Comparison of ENCODE assay signal across 8 cellular contexts in genomic region chr7:30799206-30799975, GRCh38. TPM values are rescaled to one million over a fixed set of nuclear protein-coding genes. Genes with fewer than 3 reads are reported as not detected.
DNase-seq lines count a peak whose midpoint lies in the region; ATAC-seq and TF ChIP-seq lines count a peak whose summit lies in the region.

No MANE protein-coding gene starts in this region.

- H3K4me1 Mint-ChIP-seq in activated CD4-positive, alpha-beta T cell treated with anti-CD3 and anti-CD28 coated beads, Interleukin-2, amount 10 ng/mL, durations not matched to agents 7 days and 5 days: peaks cover 30% of the 10 kb centered on the region
- peaks cover 9% of the 10 kb centered on the region for H3K4me1 Mint-ChIP-seq in GM23338

- H3K27me3 ChIP-seq in foreskin keratinocyte: no peaks in the 10 kb centered on the region
- H3K27me3 ChIP-seq in GM23338 (ENCODE audit: insufficient read depth): no peaks in the 10 kb centered on the region

- no peaks in the 10 kb centered on the region for H3K27me3 Mint-ChIP-seq in activated CD4-positive, alpha-beta T cell treated with anti-CD3 and anti-CD28 coated beads, Interleukin-2, amount 10 ng/mL, durations not matched to agents 7 days and 5 days
- peaks cover 5% of the 10 kb centered on the region for H3K27me3 Mint-ChIP-seq in GM23338 (ENCODE audit: insufficient read depth, low read depth, poor library complexity)

- H2AFZ ChIP-seq in GM23338: no peak overlapping the region

- no peaks in the 10 kb centered on the region for H3K9me2 ChIP-seq in GM23338 (ENCODE audit: insufficient read depth)

- H3K4me3 Mint-ChIP-seq in activated CD4-positive, alpha-beta T cell treated with anti-CD3 and anti-CD28 coated beads, Interleukin-2, amount 10 ng/mL, durations not matched to agents 7 days and 5 days: no peak overlapping the region
- no peak overlapping the region for H3K4me3 Mint-ChIP-seq in GM23338

- peak; percentile 19 for DNase-seq in NCI-H1694 treated with DMSO at 0.1 percent for 48 hours (lab: John Stamatoyannopoulos, UW)
- peak; percentile 97 to 99 for DNase-seq in foreskin keratinocyte
- DNase-seq in activated CD4-positive, alpha-beta T cell treated with anti-CD3 and anti-CD28 coated beads, Interleukin-2, amount 10 ng/mL, durations not matched to agents 7 days and 5 days: no peak
- no peak for DNase-seq in mesenteric fat pad (ENCODE audit: low spot score)
- no peak for DNase-seq in GM23338 (ENCODE audit: low spot score)
- no peak for DNase-seq in activated CD4-positive, CD25-positive, alpha-beta regulatory T cell treated with anti-CD3 and anti-CD28 coated beads, Interleukin-2, amount 50 U/mL, for 72 hours

- no peak overlapping the region for H3K27ac Mint-ChIP-seq in activated CD4-positive, alpha-beta T cell treated with anti-CD3 and anti-CD28 coated beads, Interleukin-2, amount 10 ng/mL, durations not matched to agents 7 days and 5 days
- no peak overlapping the region for H3K27ac Mint-ChIP-seq in GM23338

- CTCF ChIA-PET in activated CD4-positive, alpha-beta T cell treated with anti-CD3 and anti-CD28 coated beads, Interleukin-2, amount 10 ng/mL, durations not matched to agents 7 days and 5 days (lab: Charles Lee): interaction anchor here (0.8 to 1.2 kb wide), 2 partner anchors 24 to 323 kb away, joined by 3 to 4 read pairs; no protein-coding TSS in a partner anchor

- H3K4me3 ChIP-seq in GM23338: no peak overlapping the region

- no peak for TF ChIP-seq CTCF in foreskin keratinocyte (conservative IDR thresholded peaks at IDR 0.05)
- TF ChIP-seq CTCF in GM23338 (conservative IDR thresholded peaks at IDR 0.05; ENCODE audit: low read depth in 2 of 2): no peak

- peak overlapping the region; percentile 70 for H3K27ac ChIP-seq in foreskin keratinocyte
- no peak overlapping the region for H3K27ac ChIP-seq in GM23338 (ENCODE audit: low read depth)

- peaks cover 52% of the 10 kb centered on the region for H3K4me1 ChIP-seq in foreskin keratinocyte
- H3K4me1 ChIP-seq in GM23338 (ENCODE audit: insufficient read depth): no peaks in the 10 kb centered on the region

- H4K20me1 ChIP-seq in GM23338 (replicated peaks; ENCODE audit: insufficient read depth): no peaks in the 10 kb centered on the region; the same call in 1 of the 2 replicates

- POLR2A ChIA-PET in activated CD4-positive, alpha-beta T cell treated with anti-CD3 and anti-CD28 coated beads, Interleukin-2, amount 10 ng/mL, durations not matched to agents 7 days and 5 days (lab: Charles Lee): no interaction called here

- H3K9me3 Mint-ChIP-seq in activated CD4-positive, alpha-beta T cell treated with anti-CD3 and anti-CD28 coated beads, Interleukin-2, amount 10 ng/mL, durations not matched to agents 7 days and 5 days: no peaks in the 10 kb centered on the region
- no peaks in the 10 kb centered on the region for H3K9me3 Mint-ChIP-seq in GM23338

- H3K36me3 Mint-ChIP-seq in activated CD4-positive, alpha-beta T cell treated with anti-CD3 and anti-CD28 coated beads, Interleukin-2, amount 10 ng/mL, durations not matched to agents 7 days and 5 days (ENCODE audit: low read depth): no peaks in the 10 kb centered on the region
- H3K36me3 Mint-ChIP-seq in GM23338 (ENCODE audit: low read depth): no peaks in the 10 kb centered on the region; the same call in 2 of the 3 replicates

- H3K79me2 ChIP-seq in GM23338 (replicated peaks; ENCODE audit: insufficient read depth): no peaks in the 10 kb centered on the region

- no peak overlapping the region for H3K4me2 ChIP-seq in GM23338

- no peaks in the 10 kb centered on the region for H3K36me3 ChIP-seq in GM23338 (ENCODE audit: insufficient read depth)

- peak; percentile 76 for ATAC-seq in GM18517 (IDR thresholded peaks at IDR 0.05; ENCODE audit: unreplicated experiment)
- ATAC-seq in HG02571 (IDR thresholded peaks at IDR 0.05; ENCODE audit: unreplicated experiment): peak; percentile 62
- peak; percentile 86 for ATAC-seq in foreskin keratinocyte
- no peak for ATAC-seq in GM23338

- no peaks in the 10 kb centered on the region for H3F3A ChIP-seq in GM23338 (replicated peaks; ENCODE audit: low read depth)

TF ChIP-seq in GM23338, 12 proteins besides CTCF, POLR2A, EP300 and RAD21 (continues in another document):
- TF ChIP-seq JUNB (IDR thresholded peaks at IDR 0.05; ENCODE audit: unreplicated experiment): no peak
- no peak for TF ChIP-seq ZNF331 (CRISPR knock-in tag; IDR thresholded peaks at IDR 0.05; ENCODE audit: low read depth)
- no peak for TF ChIP-seq ETS1 (IDR thresholded peaks at IDR 0.05)
- no peak for TF ChIP-seq STAT1 (IDR thresholded peaks at IDR 0.05; ENCODE audit: unreplicated experiment)
- TF ChIP-seq EZH2 (IDR thresholded peaks at IDR 0.05; ENCODE audit: low read depth, unreplicated experiment): no peak

RNA-seq across cellular contexts. Expression of gene MINDY4, which starts 28.2 kb away (rescaled TPM):
- total RNA-seq in foreskin keratinocyte (3.0 and 3.5 TPM in 2 replicates), mesenteric fat pad (6.8 TPM)
- polyA plus RNA-seq in foreskin keratinocyte (0.97 and 1.4 TPM in 2 replicates), GM23338 (2016; fragmentation: Nextera tagmentation; extraction: Ambion mirVana) (1.3 and 1.7 TPM in 2 replicates)
- 1 to 10 TPM; 1.3 to 1.8 TPM for total RNA-seq in activated CD4-positive, alpha-beta T cell treated with anti-CD3 and anti-CD28 coated beads, Interleukin-2, amount 10 ng/mL, durations not matched to agents 7 days and 5 days
- total RNA-seq in GM23338 (2014; rRNA removed; shearing (Covaris generic)): 3.1 and 4.4 TPM in 2 replicates

RNA-seq across cellular contexts. Expression of gene INMT, which starts 47.5 kb away (rescaled TPM):
- total RNA-seq in foreskin keratinocyte (not detected in 2 replicates), mesenteric fat pad (44.0 TPM)
- polyA plus RNA-seq in foreskin keratinocyte (not detected in 2 replicates), GM23338 (2016; fragmentation: Nextera tagmentation; extraction: Ambion mirVana) (0.38 and 0.79 TPM in 2 replicates)
- 1 to 10 TPM; 1.3 to 2.5 TPM for total RNA-seq in activated CD4-positive, alpha-beta T cell treated with anti-CD3 and anti-CD28 coated beads, Interleukin-2, amount 10 ng/mL, durations not matched to agents 7 days and 5 days
- total RNA-seq in GM23338 (2014; rRNA removed; shearing (Covaris generic)): 0.19 and 1.1 TPM in 2 replicates

Comparison
In these comparisons a context has a peak if more than half of its experiments do, and no peak if none do; other contexts are left out.
1. DNase-seq: peak in NCI-H1694 treated with DMSO at 0.1 percent for 48 hours (single experiment) and foreskin keratinocyte (2 of 2); none in activated CD4-positive, alpha-beta T cell treated with anti-CD3 and anti-CD28 coated beads, Interleukin-2, amount 10 ng/mL, durations not matched to agents 7 days and 5 days (single experiment), mesenteric fat pad (single experiment), GM23338 (single experiment) and activated CD4-positive, CD25-positive, alpha-beta regulatory T cell treated with anti-CD3 and anti-CD28 coated beads, Interleukin-2, amount 50 U/mL, for 72 hours (single experiment).
2. RNA of gene INMT, which starts 47.5 kb away (total RNA-seq): 44.0 TPM in mesenteric fat pad (single experiment); 1.3 to 2.5 TPM in activated CD4-positive, alpha-beta T cell treated with anti-CD3 and anti-CD28 coated beads, Interleukin-2, amount 10 ng/mL, durations not matched to agents 7 days and 5 days, 0.19 to 1.1 TPM in GM23338 and not detected in foreskin keratinocyte; every median in the first group is over 10 times any median in the second.